8 cellular contexts compared by ENCODE assay signal in genomic region chr14:31911160-31911559, GRCh38.
"Had no signal": no experiment of that assay in that cellular context is flagged by ENCODE, and none has a peak within 500 bp of the region (broad histone marks: within the 10 kb centered on the region; RNA-seq: fewer than 3 reads in every experiment).

No MANE protein-coding gene starts in this region.

- H3K27me3 Mint-ChIP-seq: IgD-negative memory B cell had no signal

- H3K4me1 Mint-ChIP-seq: IgD-negative memory B cell had no signal

- ATAC-seq: K562 had no signal

- FAIRE-seq: HTR-8/SVneo, K562 had no signal

- DNase-seq: IMR-90, KBM-7, KG1 had no signal

- H3K4me3 Mint-ChIP-seq: IgD-negative memory B cell had no signal

- H3K4me2 ChIP-seq: KMS-11 had no signal

- H3K27ac Mint-ChIP-seq: IgD-negative memory B cell had no signal

- H3K4me3 ChIP-seq: K562 had no signal

- H3K27ac ChIP-seq: HL-60, KMS-11 had no signal

- H3K9ac ChIP-seq: KMS-11 had no signal

- H3K36me3 Mint-ChIP-seq: IgD-negative memory B cell had no signal
